In the genomic region with DNA sequence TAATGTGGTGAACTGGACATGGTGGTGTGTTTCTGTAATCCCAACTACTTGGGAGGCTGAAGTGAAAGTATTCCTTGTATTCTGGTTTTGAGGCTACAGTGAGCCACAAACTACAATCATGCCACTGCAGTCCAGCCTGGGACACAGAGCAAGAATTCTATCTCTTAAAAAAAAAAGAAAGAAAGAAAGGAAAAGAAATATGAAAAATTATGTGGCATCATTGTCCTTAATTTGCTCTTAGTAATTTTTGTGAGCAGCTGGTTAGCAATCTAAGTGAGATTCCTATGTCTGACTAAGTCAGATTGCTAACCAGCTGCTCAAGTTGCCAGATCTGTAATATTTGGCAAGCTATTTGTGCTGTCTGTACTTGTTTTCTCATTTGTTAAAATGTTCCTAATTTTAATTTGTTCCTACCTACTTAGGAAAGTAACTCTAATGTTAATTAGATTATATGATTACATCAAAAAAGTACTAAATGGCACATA, we compare ENCODE assay signal across 17 cellular contexts. TPM values are rescaled to one million over a fixed set of nuclear protein-coding genes. Genes with fewer than 3 reads are reported as not detected.
DNase-seq lines count a peak whose midpoint lies in the region; ATAC-seq, FAIRE-seq and TF ChIP-seq lines count a peak whose summit lies in the region.
"Had no signal": no experiment of that assay in that cellular context is flagged by ENCODE, and none has a peak within 500 bp of the region (broad histone marks: within the 10 kb centered on the region; RNA-seq: fewer than 3 reads in every experiment).

No MANE protein-coding gene starts in this region.

- H3K4me3 ChIP-seq in bronchial epithelial cell (ENCODE audit: low read depth, low read length): no peak overlapping the region
- H3K4me3 ChIP-seq in foreskin fibroblast (ENCODE audit: low read depth in 1 of 2, low read length in 2 of 2): no peak overlapping the region
- H3K4me3 ChIP-seq in hepatocyte: no peak overlapping the region

- no peaks in the 10 kb centered on the region for H3K36me3 Mint-ChIP-seq in mesothelial cell of epicardium
- H3K36me3 Mint-ChIP-seq: IgD-negative memory B cell had no signal

- H3K27me3 ChIP-seq in bronchial epithelial cell (ENCODE audit: control insufficient read depth, insufficient read depth, low read length): no peaks in the 10 kb centered on the region
- H3K27me3 ChIP-seq in hepatocyte: no peaks in the 10 kb centered on the region

- ATAC-seq in GM19351 (IDR thresholded peaks at IDR 0.05; ENCODE audit: unreplicated experiment): no peak

- no peak overlapping the region for H3K4me2 ChIP-seq in hepatocyte

- H3K79me2 ChIP-seq in hepatocyte: no peaks in the 10 kb centered on the region

- no peak for TF ChIP-seq CTCF in bronchial epithelial cell (IDR thresholded peaks at IDR 0.05; ENCODE audit: insufficient read depth, low read length, severe bottlenecking)
- TF ChIP-seq CTCF in foreskin fibroblast (IDR thresholded peaks at IDR 0.05; ENCODE audit: low read depth, low read length): no peak
- TF ChIP-seq CTCF in mesothelial cell of epicardium (IDR thresholded peaks at IDR 0.05; ENCODE audit: unreplicated experiment): no peak
- TF ChIP-seq CTCF in hepatocyte (IDR thresholded peaks at IDR 0.05; ENCODE audit: poor library complexity): no peak

- DNase-seq in NCI-H2171 treated with DMSO at 0.1 percent for 48 hours (lab: John Stamatoyannopoulos, UW) (peak; percentile 2), NCI-H2171 (lab: John Stamatoyannopoulos, UW) (no peak), bronchial epithelial cell (ENCODE audit: low read depth) (peak; percentile 22), foreskin fibroblast (peak; percentile 10 to 47), mesothelial cell of epicardium (ENCODE audit: low spot score in 2 of 2, unreplicated experiment in 2 of 2) (no peak), hepatocyte (ENCODE audit: low spot score) (no peak), CD1c-positive myeloid dendritic cell (ENCODE audit: extremely low spot score) (no peak)
- DNase-seq: DMS 273 treated with DMSO at 0.1 percent for 48 hours, NCI-H1930, NCI-H748 treated with DMSO at 0.1 percent for 48 hours, RPMI8226, SIG-M5 had no signal

- H3K36me3 ChIP-seq in bronchial epithelial cell (ENCODE audit: control insufficient read depth, insufficient read depth, low read length): peaks cover 5% of the 10 kb centered on the region
- no peaks in the 10 kb centered on the region for H3K36me3 ChIP-seq in hepatocyte (replicated peaks; ENCODE audit: insufficient read depth, low read depth)

- H4K20me1 ChIP-seq in hepatocyte (ENCODE audit: insufficient read depth, poor library complexity, severe bottlenecking): no peaks in the 10 kb centered on the region

- H3K9me3 Mint-ChIP-seq in mesothelial cell of epicardium: no peaks in the 10 kb centered on the region
- H3K9me3 Mint-ChIP-seq: IgD-negative memory B cell had no signal

- no peak overlapping the region for H3K27ac Mint-ChIP-seq in mesothelial cell of epicardium
- H3K27ac Mint-ChIP-seq: IgD-negative memory B cell had no signal

- H3K27me3 Mint-ChIP-seq in mesothelial cell of epicardium (ENCODE audit: low read depth): no peaks in the 10 kb centered on the region
- H3K27me3 Mint-ChIP-seq: IgD-negative memory B cell had no signal

- no peak overlapping the region for H3K27ac ChIP-seq in hepatocyte
- H3K27ac ChIP-seq: 22Rv1, C4-2B had no signal

- H3K4me1 Mint-ChIP-seq in mesothelial cell of epicardium: no peaks in the 10 kb centered on the region
- H3K4me1 Mint-ChIP-seq: IgD-negative memory B cell had no signal

- no peaks in the 10 kb centered on the region for H3K9me3 ChIP-seq in hepatocyte (ENCODE audit: low read depth)

- no peaks in the 10 kb centered on the region for H3K9me2 ChIP-seq in hepatocyte (replicated peaks; ENCODE audit: insufficient read depth)

- no peak overlapping the region for H3K4me3 Mint-ChIP-seq in mesothelial cell of epicardium
- H3K4me3 Mint-ChIP-seq: IgD-negative memory B cell had no signal

- no peak overlapping the region for H2AFZ ChIP-seq in hepatocyte

- no peak for FAIRE-seq in bronchial epithelial cell (lab: Jason Lieb, UNC)
- FAIRE-seq: H54 had no signal

- no peaks in the 10 kb centered on the region for H3K4me1 ChIP-seq in hepatocyte (ENCODE audit: insufficient read depth)

RNA-seq across cellular contexts. Expression of gene DDX3Y, which starts 48.8 kb away (rescaled TPM):
- under 0.01 and 66.3 TPM in 2 replicates for total RNA-seq in bronchial epithelial cell
- not detected in 3 replicates for total RNA-seq in mesothelial cell of epicardium
- total RNA-seq in hepatocyte: not detected in 2 replicates
- not detected in 2 replicates for polyA plus RNA-seq in hepatocyte
- polyA plus RNA-seq: IgD-negative memory B cell had no signal

Comparison
In these comparisons a context has a peak if more than half of its experiments do, and no peak if none do; other contexts are left out.
1. DNase-seq: peak in NCI-H2171 treated with DMSO at 0.1 percent for 48 hours (single experiment), bronchial epithelial cell (single experiment) and foreskin fibroblast (2 of 2); none in NCI-H2171 (single experiment), mesothelial cell of epicardium (0 of 2), hepatocyte (single experiment) and CD1c-positive myeloid dendritic cell (single experiment).